ENCODE assay signal across 17 cellular contexts in the genomic region with DNA sequence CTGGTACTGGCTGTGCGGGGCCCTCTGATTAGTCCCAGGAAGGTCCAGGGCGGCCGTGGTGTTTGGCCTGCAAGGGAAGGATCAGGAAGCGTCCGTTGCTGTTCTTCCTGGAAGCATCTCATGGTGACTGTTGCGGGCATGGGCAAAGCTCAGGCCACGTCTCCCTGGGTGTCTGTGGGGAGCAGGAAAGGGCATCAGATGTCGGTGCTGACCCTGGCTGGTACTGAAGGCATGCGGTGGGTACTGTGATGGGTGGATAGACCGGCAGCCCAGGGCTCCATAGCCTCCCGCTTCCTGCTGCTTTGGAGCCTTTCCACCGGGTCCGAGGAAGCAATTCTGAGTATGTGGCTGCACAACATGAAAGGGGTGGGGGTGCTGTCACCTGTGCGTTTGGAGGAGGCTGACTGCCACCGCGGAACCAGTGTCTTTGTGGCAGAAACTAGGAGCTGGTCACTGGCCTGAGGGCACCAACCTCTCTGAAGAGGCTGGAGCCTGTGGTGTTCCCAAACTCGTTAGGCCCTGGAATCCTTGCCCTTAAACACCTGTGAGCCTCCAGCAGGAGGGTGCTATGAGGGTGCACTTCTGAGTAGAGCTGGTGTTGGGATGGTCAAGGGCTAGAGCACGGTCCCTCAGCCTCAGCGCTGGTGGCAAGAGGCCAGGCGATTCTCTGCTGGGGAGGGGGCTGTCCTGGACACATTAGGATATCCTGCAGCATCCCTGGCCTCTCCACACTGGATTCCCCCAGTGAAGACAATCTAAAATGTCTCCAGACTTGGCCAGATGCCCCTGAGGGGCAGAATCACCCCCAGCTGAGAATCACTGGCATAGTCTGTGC.
"Had no signal": no experiment of that assay in that cellular context is flagged by ENCODE, and none has a peak within 500 bp of the region (broad histone marks: within the 10 kb centered on the region; RNA-seq: fewer than 3 reads in every experiment).

No MANE protein-coding gene starts in this region.

- DNase-seq: activated CD4-positive, alpha-beta T cell treated with anti-CD3 and anti-CD28 coated beads, Interleukin-2, amount 50 U/mL, for 4 hours; activated naive CD4-positive, alpha-beta T cell treated with anti-CD3 and anti-CD28 coated beads, Interleukin-2, amount 10 ng/mL, durations not matched to agents 7 days and 5 days; activated naive CD8-positive, alpha-beta T cell treated with anti-CD3 and anti-CD28 coated beads, Interleukin-2, amount 50 U/mL, for 24 hours; activated T-cell treated with anti-CD3 and anti-CD28 coated beads, Interleukin-2, amount 50 U/mL, for 1 hour; anterior cingulate cortex; central memory CD4-positive, alpha-beta T cell; cortex of kidney; effector CD8-positive, alpha-beta T cell; esophagus squamous epithelium; left cardiac atrium; lower lobe of right lung; stimulated activated naive CD4-positive, alpha-beta T cell treated with Interleukin-2 at 50 U/mL for 16 hours; transverse colon had no signal

- H3K36me3 ChIP-seq: esophagus squamous epithelium, lower lobe of right lung, transverse colon had no signal

- H3K4me3 Mint-ChIP-seq: activated naive CD4-positive, alpha-beta T cell treated with anti-CD3 and anti-CD28 coated beads, Interleukin-2, amount 10 ng/mL, durations not matched to agents 7 days and 5 days; activated naive CD8-positive, alpha-beta T cell treated with anti-CD3 and anti-CD28 coated beads, Interleukin-2, amount 50 U/mL, for 24 hours; brain; natural killer cell treated with Interleukin-12 subunit alpha and Interleukin-12 subunit beta and Interleukin-15 and Interleukin-18, amount 100 ng/mL, for 72 hours; T-helper 1 cell treated with Interleukin-12 subunit alpha and Interleukin-12 subunit beta and Interleukin-4 antibody, amounts not matched to agents 30 μg/mL and 1 μg/mL, for 36 hours had no signal

- H3K27ac Mint-ChIP-seq: activated naive CD4-positive, alpha-beta T cell treated with anti-CD3 and anti-CD28 coated beads, Interleukin-2, amount 10 ng/mL, durations not matched to agents 7 days and 5 days; activated naive CD8-positive, alpha-beta T cell treated with anti-CD3 and anti-CD28 coated beads, Interleukin-2, amount 50 U/mL, for 24 hours; activated T-helper 2 cell treated with anti-CD3 and anti-CD28 coated beads, Interferon-gamma antibody, Interleukin-2, Interleukin-4, amounts not matched to agents 10 μg/mL and 5 μg/mL and 100 μg/mL, durations not matched to agents 14 hours and 24 hours and 36 hours; brain; natural killer cell treated with Interleukin-12 subunit alpha and Interleukin-12 subunit beta and Interleukin-15 and Interleukin-18, amount 100 ng/mL, for 72 hours; T-helper 1 cell treated with Interleukin-12 subunit alpha and Interleukin-12 subunit beta and Interleukin-4 antibody, amounts not matched to agents 30 μg/mL and 1 μg/mL, for 36 hours had no signal

- H3K27me3 ChIP-seq: transverse colon had no signal

- H3K9me3 Mint-ChIP-seq: activated naive CD4-positive, alpha-beta T cell treated with anti-CD3 and anti-CD28 coated beads, Interleukin-2, amount 10 ng/mL, durations not matched to agents 7 days and 5 days; activated naive CD8-positive, alpha-beta T cell treated with anti-CD3 and anti-CD28 coated beads, Interleukin-2, amount 50 U/mL, for 24 hours; activated T-helper 2 cell treated with anti-CD3 and anti-CD28 coated beads, Interferon-gamma antibody, Interleukin-2, Interleukin-4, amounts not matched to agents 10 μg/mL and 5 μg/mL and 100 μg/mL, durations not matched to agents 14 hours and 24 hours and 36 hours; natural killer cell treated with Interleukin-12 subunit alpha and Interleukin-12 subunit beta and Interleukin-15 and Interleukin-18, amount 100 ng/mL, for 72 hours; T-helper 1 cell treated with Interleukin-12 subunit alpha and Interleukin-12 subunit beta and Interleukin-4 antibody, amounts not matched to agents 30 μg/mL and 1 μg/mL, for 36 hours had no signal

- H3K9me3 ChIP-seq: esophagus squamous epithelium, lower lobe of right lung, transverse colon had no signal

- H3K4me3 ChIP-seq: esophagus squamous epithelium, lower lobe of right lung, transverse colon had no signal

- H3K36me3 Mint-ChIP-seq: activated naive CD4-positive, alpha-beta T cell treated with anti-CD3 and anti-CD28 coated beads, Interleukin-2, amount 10 ng/mL, durations not matched to agents 7 days and 5 days; natural killer cell treated with Interleukin-12 subunit alpha and Interleukin-12 subunit beta and Interleukin-15 and Interleukin-18, amount 100 ng/mL, for 72 hours had no signal

- H3K4me1 ChIP-seq: lower lobe of right lung had no signal

- H3K4me1 Mint-ChIP-seq: activated naive CD4-positive, alpha-beta T cell treated with anti-CD3 and anti-CD28 coated beads, Interleukin-2, amount 10 ng/mL, durations not matched to agents 7 days and 5 days; activated naive CD8-positive, alpha-beta T cell treated with anti-CD3 and anti-CD28 coated beads, Interleukin-2, amount 50 U/mL, for 24 hours had no signal

- H3K27ac ChIP-seq: esophagus squamous epithelium, lower lobe of right lung, transverse colon had no signal

- ATAC-seq: activated naive CD8-positive, alpha-beta T cell treated with anti-CD3 and anti-CD28 coated beads, Interleukin-2, amount 50 U/mL, for 24 hours; left cardiac atrium; lower lobe of right lung; natural killer cell treated with Interleukin-12 subunit alpha and Interleukin-12 subunit beta and Interleukin-15 and Interleukin-18, amount 100 ng/mL, for 72 hours had no signal

- H3K27me3 Mint-ChIP-seq: activated naive CD4-positive, alpha-beta T cell treated with anti-CD3 and anti-CD28 coated beads, Interleukin-2, amount 10 ng/mL, durations not matched to agents 7 days and 5 days; activated naive CD8-positive, alpha-beta T cell treated with anti-CD3 and anti-CD28 coated beads, Interleukin-2, amount 50 U/mL, for 24 hours had no signal
